1 cellular context compared by ENCODE assay signal in the genomic region with DNA sequence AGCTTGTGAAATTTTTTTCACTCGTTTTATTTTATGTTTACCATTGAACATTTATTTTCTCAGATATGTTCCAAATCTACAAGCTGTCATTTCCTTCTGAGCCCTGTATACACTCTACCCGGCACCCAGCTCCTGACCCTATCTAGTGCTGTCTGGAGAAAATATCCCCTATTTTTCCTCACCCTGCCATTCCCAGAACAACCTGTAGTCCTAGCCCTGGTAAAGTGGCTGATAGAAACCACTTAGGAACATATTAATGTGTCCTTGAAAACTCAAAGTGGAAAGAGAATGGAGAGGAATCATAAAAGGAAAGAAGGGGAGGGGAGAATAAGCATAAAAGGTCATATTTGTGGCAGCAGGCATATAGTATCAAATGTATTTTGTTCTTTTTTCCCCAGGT.
TF ChIP-seq lines count a peak whose summit lies in the region.

No MANE protein-coding gene starts in this region.

TF ChIP-seq in HepG2, 621 proteins besides CTCF, POLR2A, EP300 and RAD21:
- TF ChIP-seq, protein P1, sequence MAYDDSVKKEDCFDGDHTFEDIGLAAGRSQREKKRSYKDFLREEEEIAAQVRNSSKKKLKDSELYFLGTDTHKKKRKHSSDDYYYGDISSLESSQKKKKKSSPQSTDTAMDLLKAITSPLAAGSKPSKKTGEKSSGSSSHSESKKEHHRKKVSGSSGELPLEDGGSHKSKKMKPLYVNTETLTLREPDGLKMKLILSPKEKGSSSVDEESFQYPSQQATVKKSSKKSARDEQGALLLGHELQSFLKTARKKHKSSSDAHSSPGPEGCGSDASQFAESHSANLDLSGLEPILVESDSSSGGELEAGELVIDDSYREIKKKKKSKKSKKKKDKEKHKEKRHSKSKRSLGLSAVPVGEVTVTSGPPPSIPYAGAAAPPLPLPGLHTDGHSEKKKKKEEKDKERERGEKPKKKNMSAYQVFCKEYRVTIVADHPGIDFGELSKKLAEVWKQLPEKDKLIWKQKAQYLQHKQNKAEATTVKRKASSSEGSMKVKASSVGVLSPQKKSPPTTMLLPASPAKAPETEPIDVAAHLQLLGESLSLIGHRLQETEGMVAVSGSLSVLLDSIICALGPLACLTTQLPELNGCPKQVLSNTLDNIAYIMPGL (CRISPR knock-in tag; IDR thresholded peaks at IDR 0.05; ENCODE audit: borderline replicate concordance in 1 of 2, low read depth in 1 of 2), result no peak
- no peak for TF ChIP-seq SYNCRIP (IDR thresholded peaks at IDR 0.05; ENCODE audit: insufficient read depth, low read depth, low read length)
- TF ChIP-seq, protein P2, sequence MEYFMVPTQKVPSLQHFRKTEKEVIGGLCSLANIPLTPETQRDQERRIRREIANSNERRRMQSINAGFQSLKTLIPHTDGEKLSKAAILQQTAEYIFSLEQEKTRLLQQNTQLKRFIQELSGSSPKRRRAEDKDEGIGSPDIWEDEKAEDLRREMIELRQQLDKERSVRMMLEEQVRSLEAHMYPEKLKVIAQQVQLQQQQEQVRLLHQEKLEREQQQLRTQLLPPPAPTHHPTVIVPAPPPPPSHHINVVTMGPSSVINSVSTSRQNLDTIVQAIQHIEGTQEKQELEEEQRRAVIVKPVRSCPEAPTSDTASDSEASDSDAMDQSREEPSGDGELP (IDR thresholded peaks at IDR 0.05; ENCODE audit: borderline replicate concordance, low read depth), result no peak
- no peak for TF ChIP-seq ZNF17 (CRISPR knock-in tag; IDR thresholded peaks at IDR 0.05)
- TF ChIP-seq ARHGAP35 (CRISPR knock-in tag; IDR thresholded peaks at IDR 0.05; ENCODE audit: borderline replicate concordance), result no peak
- TF ChIP-seq ZNF180 (CRISPR knock-in tag; IDR thresholded peaks at IDR 0.05; ENCODE audit: borderline replicate concordance, low read depth), result no peak
- TF ChIP-seq, protein P3, sequence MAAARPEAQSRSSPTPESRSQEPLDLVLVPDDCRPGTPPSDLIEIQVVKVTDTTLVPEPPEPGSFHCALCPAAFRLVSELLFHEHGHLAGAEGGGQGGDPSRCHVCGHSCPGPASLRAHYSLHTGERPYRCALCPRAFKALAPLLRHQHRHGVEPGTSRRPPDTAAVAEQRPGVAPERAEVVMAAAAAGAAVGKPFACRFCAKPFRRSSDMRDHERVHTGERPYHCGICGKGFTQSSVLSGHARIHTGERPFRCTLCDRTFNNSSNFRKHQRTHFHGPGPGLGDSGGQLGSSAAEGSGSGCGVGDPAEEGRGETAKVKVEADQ (CRISPR knock-in tag; IDR thresholded peaks at IDR 0.05; ENCODE audit: borderline replicate concordance), result no peak
- TF ChIP-seq, protein P4, sequence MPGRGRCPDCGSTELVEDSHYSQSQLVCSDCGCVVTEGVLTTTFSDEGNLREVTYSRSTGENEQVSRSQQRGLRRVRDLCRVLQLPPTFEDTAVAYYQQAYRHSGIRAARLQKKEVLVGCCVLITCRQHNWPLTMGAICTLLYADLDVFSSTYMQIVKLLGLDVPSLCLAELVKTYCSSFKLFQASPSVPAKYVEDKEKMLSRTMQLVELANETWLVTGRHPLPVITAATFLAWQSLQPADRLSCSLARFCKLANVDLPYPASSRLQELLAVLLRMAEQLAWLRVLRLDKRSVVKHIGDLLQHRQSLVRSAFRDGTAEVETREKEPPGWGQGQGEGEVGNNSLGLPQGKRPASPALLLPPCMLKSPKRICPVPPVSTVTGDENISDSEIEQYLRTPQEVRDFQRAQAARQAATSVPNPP (CRISPR knock-in tag; IDR thresholded peaks at IDR 0.05), result no peak
- no peak for TF ChIP-seq ZFYVE20 (CRISPR knock-in tag; IDR thresholded peaks at IDR 0.05; ENCODE audit: borderline replicate concordance, low read depth)
- no peak for TF ChIP-seq MTF2 (CRISPR knock-in tag; IDR thresholded peaks at IDR 0.05; ENCODE audit: borderline replicate concordance)
- no peak for TF ChIP-seq ZNF264 (CRISPR knock-in tag; IDR thresholded peaks at IDR 0.05)
- no peak for TF ChIP-seq ZSCAN12 (CRISPR knock-in tag; IDR thresholded peaks at IDR 0.05)
- TF ChIP-seq ZFP36L1 (CRISPR knock-in tag; IDR thresholded peaks at IDR 0.05), result no peak
- no peak for TF ChIP-seq TOE1 (CRISPR knock-in tag; IDR thresholded peaks at IDR 0.05)
- TF ChIP-seq IKZF1 (IDR thresholded peaks at IDR 0.05), result no peak
- TF ChIP-seq ZIK1 (CRISPR knock-in tag; IDR thresholded peaks at IDR 0.05; ENCODE audit: borderline replicate concordance, low read depth), result no peak
- TF ChIP-seq ZNF709 (CRISPR knock-in tag; IDR thresholded peaks at IDR 0.05), result no peak
- TF ChIP-seq ZNF331 (CRISPR knock-in tag; IDR thresholded peaks at IDR 0.05), result no peak
- no peak for TF ChIP-seq HNF4G (IDR thresholded peaks at IDR 0.05; ENCODE audit: borderline replicate concordance, low read depth, low read length)
- TF ChIP-seq HNF4G (CRISPR knock-in tag; IDR thresholded peaks at IDR 0.05; ENCODE audit: borderline replicate concordance, low read depth), result no peak
- TF ChIP-seq, protein P5, sequence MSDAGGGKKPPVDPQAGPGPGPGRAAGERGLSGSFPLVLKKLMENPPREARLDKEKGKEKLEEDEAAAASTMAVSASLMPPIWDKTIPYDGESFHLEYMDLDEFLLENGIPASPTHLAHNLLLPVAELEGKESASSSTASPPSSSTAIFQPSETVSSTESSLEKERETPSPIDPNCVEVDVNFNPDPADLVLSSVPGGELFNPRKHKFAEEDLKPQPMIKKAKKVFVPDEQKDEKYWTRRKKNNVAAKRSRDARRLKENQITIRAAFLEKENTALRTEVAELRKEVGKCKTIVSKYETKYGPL (CRISPR knock-in tag; IDR thresholded peaks at IDR 0.05), result no peak
